Comparison of ENCODE assay signal across 10 cellular contexts in the genomic region with DNA sequence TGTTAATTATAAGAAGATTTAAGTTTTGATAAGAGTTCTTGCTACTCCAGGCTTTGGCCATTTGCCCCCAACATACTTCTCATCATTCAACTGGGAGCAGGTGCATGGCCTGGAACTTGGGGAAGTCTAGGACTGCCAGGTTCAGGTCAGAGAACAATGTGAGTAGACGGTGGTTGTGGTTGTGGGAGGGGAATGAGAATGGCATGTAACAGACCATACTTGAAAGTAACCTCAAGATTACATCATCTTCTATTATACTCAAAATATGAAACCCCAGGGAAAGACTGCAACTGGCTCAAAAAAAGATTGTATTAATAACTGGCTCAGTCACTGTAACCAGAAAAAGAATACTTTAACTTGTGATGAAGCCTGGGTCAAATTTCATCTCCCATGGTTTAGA.
A peak's percentile ranks its signal among the peaks of the same experiment; 100 is the strongest.
DNase-seq lines count a peak whose midpoint lies in the region; ATAC-seq and TF ChIP-seq lines count a peak whose summit lies in the region.
"Had no signal": no experiment of that assay in that cellular context is flagged by ENCODE, and none has a peak within 500 bp of the region (broad histone marks: within the 10 kb centered on the region; RNA-seq: fewer than 3 reads in every experiment).

No MANE protein-coding gene starts in this region.

- 0 to 9% methylated on average over 1 of the region's 1 CpG for WGBS in tibial nerve, 2 donors

- no peaks in the 10 kb centered on the region for H4K20me1 ChIP-seq in Loucy (ENCODE audit: insufficient read depth, low read length, poor library complexity, severe bottlenecking)
- no peaks in the 10 kb centered on the region for H4K20me1 ChIP-seq in neural progenitor cell (ENCODE audit: low read depth)

- TF ChIP-seq POLR2A in tibial nerve (IDR thresholded peaks at IDR 0.05) = no peak

- H3K27ac ChIP-seq in epithelial cell of prostate (no peak overlapping the region), neural progenitor cell (no peak overlapping the region), tibial nerve (no peak overlapping the region)

- H3K4me2 ChIP-seq in Loucy (ENCODE audit: low read depth, low read length, poor library complexity, severe bottlenecking) = peak overlapping the region; percentile 35
- H3K4me2 ChIP-seq in neural progenitor cell = no peak overlapping the region

- ATAC-seq in GM21825 (IDR thresholded peaks at IDR 0.05; ENCODE audit: unreplicated experiment) = peak; percentile 63

- no peak overlapping the region; the same call in 1 of the 2 replicates for H2AFZ ChIP-seq in Loucy (ENCODE audit: low read length)
- H2AFZ ChIP-seq in neural progenitor cell (replicated peaks) = no peak overlapping the region

- H3K4me3 Mint-ChIP-seq in endothelial cell (ENCODE audit: unreplicated experiment) = no peak overlapping the region
- H3K4me3 Mint-ChIP-seq in neural progenitor cell = no peak overlapping the region
- no peak overlapping the region for H3K4me3 Mint-ChIP-seq in activated T-helper 1 cell treated with anti-CD3 and anti-CD28 coated beads, Interleukin-12 subunit alpha, Interleukin-12 subunit beta, Interleukin-2, Interleukin-4 antibody, amounts not matched to agents 30 ng/mL and 10 ng/mL and 1 ng/mL, durations not matched to agents 14 hours and 24 hours and 36 hours
- H3K4me3 Mint-ChIP-seq: neural crest cell; stimulated activated naive CD8-positive, alpha-beta T cell treated with anti-CD3 and anti-CD28 coated beads, Interleukin-15, Interleukin-2, amounts not matched to agents 100 ng/mL and 50 ng/mL, for 24 hours had no signal

- H3K9me3 ChIP-seq in Loucy (ENCODE audit: insufficient read depth, low read depth, low read length) (no peaks in the 10 kb centered on the region), neural progenitor cell (ENCODE audit: low read depth) (no peaks in the 10 kb centered on the region), tibial nerve (no peaks in the 10 kb centered on the region)

- H3K9ac ChIP-seq in Loucy (ENCODE audit: low read depth, low read length, poor library complexity, severe bottlenecking) (no peak overlapping the region), neural progenitor cell (no peak overlapping the region)

- H3K4me3 ChIP-seq in Loucy (ENCODE audit: low read length, poor library complexity, severe bottlenecking) (no peak overlapping the region), neural progenitor cell (no peak overlapping the region), tibial nerve (no peak overlapping the region)

- no peaks in the 10 kb centered on the region for H3F3A ChIP-seq in Loucy (ENCODE audit: low read depth)
- no peaks in the 10 kb centered on the region for H3F3A ChIP-seq in neural progenitor cell (ENCODE audit: low read depth)

- TF ChIP-seq EP300 in tibial nerve (IDR thresholded peaks at IDR 0.05) = no peak

- no peaks in the 10 kb centered on the region for H3K36me3 Mint-ChIP-seq in endothelial cell (ENCODE audit: low read depth, unreplicated experiment)
- no peaks in the 10 kb centered on the region for H3K36me3 Mint-ChIP-seq in neural progenitor cell
- H3K36me3 Mint-ChIP-seq in activated T-helper 1 cell treated with anti-CD3 and anti-CD28 coated beads, Interleukin-12 subunit alpha, Interleukin-12 subunit beta, Interleukin-2, Interleukin-4 antibody, amounts not matched to agents 30 ng/mL and 10 ng/mL and 1 ng/mL, durations not matched to agents 14 hours and 24 hours and 36 hours (ENCODE audit: low read depth) = no peaks in the 10 kb centered on the region

- no peaks in the 10 kb centered on the region for H3K9me3 Mint-ChIP-seq in endothelial cell (ENCODE audit: unreplicated experiment)
- H3K9me3 Mint-ChIP-seq in neural progenitor cell = peaks cover 7% of the 10 kb centered on the region
- no peaks in the 10 kb centered on the region for H3K9me3 Mint-ChIP-seq in activated T-helper 1 cell treated with anti-CD3 and anti-CD28 coated beads, Interleukin-12 subunit alpha, Interleukin-12 subunit beta, Interleukin-2, Interleukin-4 antibody, amounts not matched to agents 30 ng/mL and 10 ng/mL and 1 ng/mL, durations not matched to agents 14 hours and 24 hours and 36 hours

- TF ChIP-seq CTCF in GM13977 (IDR thresholded peaks at IDR 0.05; ENCODE audit: extremely low read depth, insufficient read depth, missing control alignments) (no peak), Loucy (conservative IDR thresholded peaks at IDR 0.05; ENCODE audit: low read length) (no peak), endothelial cell (IDR thresholded peaks at IDR 0.05; ENCODE audit: unreplicated experiment) (no peak), neural progenitor cell (IDR thresholded peaks at IDR 0.05) (no peak), tibial nerve (IDR thresholded peaks at IDR 0.05) (no peak)

- H3K27ac Mint-ChIP-seq in endothelial cell (ENCODE audit: unreplicated experiment) (no peak overlapping the region), neural progenitor cell (no peak overlapping the region)
- H3K27ac Mint-ChIP-seq in activated T-helper 1 cell treated with anti-CD3 and anti-CD28 coated beads, Interleukin-12 subunit alpha, Interleukin-12 subunit beta, Interleukin-2, Interleukin-4 antibody, amounts not matched to agents 30 ng/mL and 10 ng/mL and 1 ng/mL, durations not matched to agents 14 hours and 24 hours and 36 hours = no peak overlapping the region
- H3K27ac Mint-ChIP-seq: stimulated activated naive CD8-positive, alpha-beta T cell treated with anti-CD3 and anti-CD28 coated beads, Interleukin-15, Interleukin-2, amounts not matched to agents 100 ng/mL and 50 ng/mL, for 24 hours had no signal

- H3K9me2 ChIP-seq in Loucy (replicated peaks; ENCODE audit: low read depth, low read length) = no peaks in the 10 kb centered on the region

- no peaks in the 10 kb centered on the region for H3K79me2 ChIP-seq in Loucy (ENCODE audit: insufficient read depth, low read length)
- H3K79me2 ChIP-seq in neural progenitor cell (ENCODE audit: low read depth) = no peaks in the 10 kb centered on the region

- intact Hi-C loops in activated T-helper 1 cell treated with anti-CD3 and anti-CD28 coated beads, Interleukin-12 subunit alpha, Interleukin-12 subunit beta, Interleukin-2, Interleukin-4 antibody, amounts not matched to agents 30 ng/mL and 10 ng/mL and 1 ng/mL, durations not matched to agents 14 hours and 24 hours and 36 hours (cut with micrococcal nuclease) = no loop called here

- in situ Hi-C loops in GM13977 (cut with MboI; ENCODE audit: low pct_unique_long_range_greater_than_20kb, low sequenced_read_pairs, unreplicated experiment) = no loop called here

- H3K4me1 ChIP-seq in Loucy (ENCODE audit: insufficient read depth, low read length, poor library complexity, severe bottlenecking) = peaks cover 13% of the 10 kb centered on the region
- peaks cover 4% of the 10 kb centered on the region for H3K4me1 ChIP-seq in neural progenitor cell
- H3K4me1 ChIP-seq in tibial nerve = no peaks in the 10 kb centered on the region

- H3K36me3 ChIP-seq in Loucy (ENCODE audit: insufficient read depth, low read length) = no peaks in the 10 kb centered on the region
- H3K36me3 ChIP-seq in neural progenitor cell = no peaks in the 10 kb centered on the region
- no peaks in the 10 kb centered on the region for H3K36me3 ChIP-seq in tibial nerve

- H3K27me3 ChIP-seq in Loucy (ENCODE audit: insufficient read depth, low read length, poor library complexity, severe bottlenecking) = no peaks in the 10 kb centered on the region
- no peaks in the 10 kb centered on the region for H3K27me3 ChIP-seq in neural progenitor cell
- H3K27me3 ChIP-seq in tibial nerve = no peaks in the 10 kb centered on the region

- H3K4me1 Mint-ChIP-seq in endothelial cell (ENCODE audit: unreplicated experiment) (no peaks in the 10 kb centered on the region), neural progenitor cell (peaks cover 19% of the 10 kb centered on the region)
- peaks cover 7% of the 10 kb centered on the region for H3K4me1 Mint-ChIP-seq in activated T-helper 1 cell treated with anti-CD3 and anti-CD28 coated beads, Interleukin-12 subunit alpha, Interleukin-12 subunit beta, Interleukin-2, Interleukin-4 antibody, amounts not matched to agents 30 ng/mL and 10 ng/mL and 1 ng/mL, durations not matched to agents 14 hours and 24 hours and 36 hours (ENCODE audit: low read depth)

- no peaks in the 10 kb centered on the region for H3K27me3 Mint-ChIP-seq in endothelial cell (ENCODE audit: unreplicated experiment)
- H3K27me3 Mint-ChIP-seq in neural progenitor cell (ENCODE audit: insufficient read depth, low read depth) = peaks cover 3% of the 10 kb centered on the region
- H3K27me3 Mint-ChIP-seq in activated T-helper 1 cell treated with anti-CD3 and anti-CD28 coated beads, Interleukin-12 subunit alpha, Interleukin-12 subunit beta, Interleukin-2, Interleukin-4 antibody, amounts not matched to agents 30 ng/mL and 10 ng/mL and 1 ng/mL, durations not matched to agents 14 hours and 24 hours and 36 hours (ENCODE audit: insufficient read depth) = no peaks in the 10 kb centered on the region
- H3K27me3 Mint-ChIP-seq: stimulated activated naive CD8-positive, alpha-beta T cell treated with anti-CD3 and anti-CD28 coated beads, Interleukin-15, Interleukin-2, amounts not matched to agents 100 ng/mL and 50 ng/mL, for 24 hours had no signal

- DNase-seq in GM13977 (ENCODE audit: low spot score) = peak; percentile 23
- peak; percentile 14 for DNase-seq in epithelial cell of prostate (ENCODE audit: low read depth, low spot score)
- DNase-seq in endothelial cell (ENCODE audit: low spot score) = no peak
- no peak for DNase-seq in neural progenitor cell (ENCODE audit: low spot score)
- DNase-seq in tibial nerve (ENCODE audit: low spot score in 2 of 2) = no peak
- no peak for DNase-seq in activated T-helper 1 cell treated with anti-CD3 and anti-CD28 coated beads, Interleukin-12 subunit alpha, Interleukin-12 subunit beta, Interleukin-2, Interleukin-4 antibody, amounts not matched to agents 30 ng/mL and 10 ng/mL and 1 ng/mL, durations not matched to agents 14 hours and 24 hours and 36 hours (ENCODE audit: low spot score)

Comparison
In these comparisons a context has a peak if more than half of its experiments do, and no peak if none do; other contexts are left out.
1. DNase-seq: peak in GM13977 (single experiment) and epithelial cell of prostate (single experiment); none in endothelial cell (single experiment), neural progenitor cell (single experiment), tibial nerve (0 of 2) and activated T-helper 1 cell treated with anti-CD3 and anti-CD28 coated beads, Interleukin-12 subunit alpha, Interleukin-12 subunit beta, Interleukin-2, Interleukin-4 antibody, amounts not matched to agents 30 ng/mL and 10 ng/mL and 1 ng/mL, durations not matched to agents 14 hours and 24 hours and 36 hours (single experiment).